In the genomic region with DNA sequence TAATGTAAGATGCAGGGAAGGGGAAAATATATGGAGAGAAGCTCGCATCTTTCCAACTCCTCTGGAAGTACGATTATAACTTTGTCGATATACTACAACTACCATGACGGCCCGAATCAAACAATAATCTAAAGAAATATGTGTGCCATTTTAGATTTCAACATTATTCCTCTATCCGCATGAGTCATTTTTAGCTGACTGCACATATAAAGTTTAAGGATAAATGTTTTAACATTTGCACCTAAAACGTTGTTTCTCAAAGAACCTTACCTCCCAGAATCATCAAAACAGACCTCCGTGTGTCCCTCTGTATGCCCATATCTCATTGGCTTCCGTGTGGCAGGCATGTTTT, we compare ENCODE assay signal across 8 cellular contexts. TPM values are rescaled to one million over a fixed set of nuclear protein-coding genes. Genes with fewer than 3 reads are reported as not detected.
DNase-seq lines count a peak whose midpoint lies in the region; ATAC-seq, FAIRE-seq and TF ChIP-seq lines count a peak whose summit lies in the region.

No MANE protein-coding gene starts in this region.

- CTCF ChIA-PET in A673 (lab: Charles Lee), result interaction anchor here (0.8 to 0.9 kb wide), 2 partner anchors 21 to 25 kb away, joined by 3 read pairs; partner anchors contain the start of gene MAPK1IP1L

- H3K9me3 ChIP-seq in A673 (ENCODE audit: low read depth, low read length, poor library complexity, severe bottlenecking) (no peaks in the 10 kb centered on the region), HUES6 (ENCODE audit: control insufficient read depth, insufficient read depth, low read depth, low read length) (no peaks in the 10 kb centered on the region), muscle layer of duodenum (ENCODE audit: control insufficient read depth in 1 of 2, low read length in 2 of 2) (no peaks in the 10 kb centered on the region)

- TSS peak; percentile 71 for BruUV-seq in A673 (replicated peaks; lab: Mats Ljungman, UMichigan)

- FAIRE-seq in bronchial epithelial cell (lab: Jason Lieb, UNC), result no peak

- ATAC-seq in GM21717 (IDR thresholded peaks at IDR 0.05; ENCODE audit: unreplicated experiment) (no peak), HG03108 (IDR thresholded peaks at IDR 0.05; ENCODE audit: unreplicated experiment) (no peak)

- H3K36me3 ChIP-seq in A673 (ENCODE audit: insufficient read depth, low read length, poor library complexity, severe bottlenecking) (no peaks in the 10 kb centered on the region), HUES6 (ENCODE audit: control insufficient read depth, insufficient read depth, low read length) (peaks cover 20% of the 10 kb centered on the region), bronchial epithelial cell (ENCODE audit: control insufficient read depth, insufficient read depth, low read length) (no peaks in the 10 kb centered on the region), muscle layer of duodenum (ENCODE audit: control insufficient read depth in 1 of 2, insufficient read depth in 2 of 2, low read length in 2 of 2) (no peaks in the 10 kb centered on the region)

- intact Hi-C loops in A673 (cut with micrococcal nuclease; ENCODE audit: unreplicated experiment), result no loop called here

- H3K27ac ChIP-seq in A673 (ENCODE audit: low read depth, low read length, poor library complexity, severe bottlenecking) (peak overlapping the region; percentile 91), HUES6 (ENCODE audit: low read depth, low read length) (peak overlapping the region; percentile 94), muscle layer of duodenum (ENCODE audit: low read length) (peak overlapping the region; percentile 75)

- H3K4me3 ChIP-seq in A673 (ENCODE audit: low read depth, low read length, poor library complexity, severe bottlenecking) (peak overlapping the region; percentile 79), HUES6 (ENCODE audit: low read depth, low read length) (peak overlapping the region; percentile 96), bronchial epithelial cell (ENCODE audit: low read depth, low read length) (peak overlapping the region; percentile 70), muscle layer of duodenum (ENCODE audit: low read depth in 1 of 2, low read length in 2 of 2) (peak overlapping the region; percentile 90 to 96)

- H3K27me3 ChIP-seq in A673 (replicated peaks; ENCODE audit: insufficient read depth, low read depth, low read length, poor library complexity) (no peaks in the 10 kb centered on the region), HUES6 (ENCODE audit: control insufficient read depth, insufficient read depth, low read length) (no peaks in the 10 kb centered on the region), bronchial epithelial cell (ENCODE audit: control insufficient read depth, insufficient read depth, low read length) (no peaks in the 10 kb centered on the region), muscle layer of duodenum (ENCODE audit: low read depth, low read length) (no peaks in the 10 kb centered on the region)

- no peak for TF ChIP-seq CTCF in A673 (conservative IDR thresholded peaks at IDR 0.05; ENCODE audit: low read depth, low read length)
- no peak for TF ChIP-seq CTCF in bronchial epithelial cell (IDR thresholded peaks at IDR 0.05; ENCODE audit: insufficient read depth, low read length, severe bottlenecking)

- peaks cover 35% of the 10 kb centered on the region for H3K4me1 ChIP-seq in A673 (ENCODE audit: insufficient read depth, low read length, poor library complexity, severe bottlenecking)
- H3K4me1 ChIP-seq in HUES6 (ENCODE audit: control insufficient read depth, insufficient read depth, low read length), result peaks cover 33% of the 10 kb centered on the region
- H3K4me1 ChIP-seq in muscle layer of duodenum (ENCODE audit: control insufficient read depth in 1 of 2, insufficient read depth in 2 of 2, low read length in 2 of 2), result peaks cover 8 to 28% of the 10 kb centered on the region in 2 donors

- peak overlapping the region; percentile 97 for H3K9ac ChIP-seq in HUES6 (ENCODE audit: low read length)

- POLR2A ChIA-PET in A673 (lab: Charles Lee; ENCODE audit: low non-redundant PET), result interaction anchor here (0.6 to 0.7 kb wide), 2 partner anchors 25 to 130 kb away, joined by 4 read pairs; no protein-coding TSS in a partner anchor

- DNase-seq in A673 (ENCODE audit: low spot score), result no peak
- DNase-seq in bronchial epithelial cell (ENCODE audit: low read depth), result no peak
- DNase-seq in stimulated activated CD4-positive, alpha-beta T cell treated with anti-CD3 and anti-CD28 coated beads, Interleukin-12 subunit alpha, Interleukin-12 subunit beta, amount 100 ng/mL, for 4 hours, result no peak
- DNase-seq in NCI-H2107 (lab: John Stamatoyannopoulos, UW), result no peak

RNA-seq across cellular contexts. Expression of gene WDHD1, which starts 0.5 kb away (rescaled TPM):
- total RNA-seq in A673 (2021) (47.7 and 52.7 TPM in 2 replicates), bronchial epithelial cell (8.7 and 10.0 TPM in 2 replicates)

RNA-seq across cellular contexts. Expression of gene SOCS4, which starts 0.6 kb away (rescaled TPM):
- total RNA-seq in A673 (2021), result 32.1 and 35.5 TPM in 2 replicates
- 10.0 and 13.6 TPM in 2 replicates for total RNA-seq in bronchial epithelial cell

RNA-seq across cellular contexts. Expression of gene MAPK1IP1L, which starts 25.0 kb away (rescaled TPM):
- total RNA-seq in A673 (2021) (150 and 164 TPM in 2 replicates), bronchial epithelial cell (12.1 and 12.7 TPM in 2 replicates)

Comparison
In these comparisons a context has a peak if more than half of its experiments do, and no peak if none do; other contexts are left out.
1. RNA of gene MAPK1IP1L, which starts 25.0 kb away (total RNA-seq): 150 to 164 TPM in A673; 12.1 to 12.7 TPM in bronchial epithelial cell; every median in the first group is over 10 times any median in the second.
2. Peak in every context shown above with its lines, with median percentiles within 50 percentile points of each other: H3K27ac ChIP-seq and H3K4me3 ChIP-seq.